Comparison of ENCODE assay signal across 18 cellular contexts in the genomic region with DNA sequence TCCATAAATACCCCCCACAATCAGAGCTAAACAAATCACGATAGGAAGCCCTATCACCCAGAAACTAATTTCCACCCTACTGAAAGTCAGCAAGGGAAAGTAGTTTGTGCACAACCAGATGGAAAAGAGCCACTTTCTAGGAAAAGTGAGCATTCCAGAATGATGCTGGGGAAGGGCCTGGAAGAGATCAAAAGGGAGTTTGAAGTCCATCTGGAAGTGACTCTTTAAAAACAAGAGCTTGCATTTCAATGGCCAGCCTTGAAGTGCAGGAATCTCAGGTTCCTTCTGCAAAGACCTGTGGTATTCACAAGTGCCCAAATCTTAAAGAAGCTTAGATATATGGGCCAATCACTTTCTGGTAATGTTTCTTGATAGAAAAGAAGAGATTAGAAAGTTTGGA.
DNase-seq lines count a peak whose midpoint lies in the region; ATAC-seq, FAIRE-seq and TF ChIP-seq lines count a peak whose summit lies in the region.
"Had no signal": no experiment of that assay in that cellular context is flagged by ENCODE, and none has a peak within 500 bp of the region (broad histone marks: within the 10 kb centered on the region; RNA-seq: fewer than 3 reads in every experiment).

No MANE protein-coding gene starts in this region.

- H3K27ac Mint-ChIP-seq in endodermal cell, result no peak overlapping the region
- H3K27ac Mint-ChIP-seq in activated naive CD4-positive, alpha-beta T cell treated with anti-CD3 and anti-CD28 coated beads for 36 hours, result no peak overlapping the region
- H3K27ac Mint-ChIP-seq: CD4-positive, CD25-positive, alpha-beta regulatory T cell had no signal

- TF ChIP-seq POLR2A in HepG2 (IDR thresholded peaks at IDR 0.05; ENCODE audit: insufficient read depth in 1 of 2, low read depth in 2 of 2, low read length in 2 of 2), result no peak
- no peak for TF ChIP-seq POLR2A in right lobe of liver (IDR thresholded peaks at IDR 0.05)

- FAIRE-seq in HepG2 (lab: Jason Lieb, UNC), result no peak
- FAIRE-seq: A204.1, GM12891 had no signal

- H3K9me3 ChIP-seq in HepG2 (ENCODE audit: low read length) (no peaks in the 10 kb centered on the region), right lobe of liver (no peaks in the 10 kb centered on the region), endodermal cell (ENCODE audit: control insufficient read depth, low read length) (no peaks in the 10 kb centered on the region)

- no peak overlapping the region for H3K4me3 Mint-ChIP-seq in endodermal cell
- no peak overlapping the region for H3K4me3 Mint-ChIP-seq in activated naive CD4-positive, alpha-beta T cell treated with anti-CD3 and anti-CD28 coated beads for 36 hours
- H3K4me3 Mint-ChIP-seq: CD4-positive, CD25-positive, alpha-beta regulatory T cell had no signal

- no peak overlapping the region for H2AFZ ChIP-seq in HepG2 (ENCODE audit: low read length)

- peaks cover 21% of the 10 kb centered on the region for H3K27me3 Mint-ChIP-seq in endodermal cell (ENCODE audit: insufficient read depth)
- no peaks in the 10 kb centered on the region for H3K27me3 Mint-ChIP-seq in activated naive CD4-positive, alpha-beta T cell treated with anti-CD3 and anti-CD28 coated beads for 36 hours (ENCODE audit: low read depth)

- intact Hi-C loops in HepG2 (cut with micrococcal nuclease; ENCODE audit: unreplicated experiment) (no loop called here), right lobe of liver (cut with DNase I) (no loop called here), posterior vena cava (cut with DNase I) (no loop called here)
- intact Hi-C loops in activated naive CD4-positive, alpha-beta T cell treated with anti-CD3 and anti-CD28 coated beads for 36 hours (cut with micrococcal nuclease), result no loop called here

- POLR2A ChIA-PET in HepG2 (lab: Yijun Ruan, JAX), result no interaction called here

- H4K20me1 ChIP-seq in HepG2 (ENCODE audit: insufficient read depth, low read length), result no peaks in the 10 kb centered on the region

- no peak overlapping the region for H3K4me3 ChIP-seq in HepG2 (replicated peaks in 1 of 3; ENCODE audit: insufficient read depth in 1 of 3, low read depth in 2 of 3, low read length in 3 of 3)
- no peak overlapping the region for H3K4me3 ChIP-seq in right lobe of liver
- no peak overlapping the region for H3K4me3 ChIP-seq in endodermal cell (ENCODE audit: low read length)

- no peak overlapping the region for H3K4me2 ChIP-seq in HepG2 (ENCODE audit: low read depth, low read length)

- no peaks in the 10 kb centered on the region for H3K79me2 ChIP-seq in HepG2 (ENCODE audit: insufficient read depth, low read length)

- BruUV-seq in HepG2 (replicated peaks; lab: Mats Ljungman, UMichigan), result no TSS peak

- CTCF ChIA-PET in HepG2 (lab: Yijun Ruan, JAX; ENCODE audit: low intra/inter-chr PET ratio, low total read pairs), result no interaction called here
- CTCF ChIA-PET in activated naive CD4-positive, alpha-beta T cell treated with anti-CD3 and anti-CD28 coated beads for 36 hours (lab: Charles Lee), result no interaction called here

- DNase-seq in HepG2 (ENCODE audit: low spot score), result no peak
- DNase-seq in right lobe of liver, result no peak
- peak; percentile 57 for DNase-seq in endodermal cell
- DNase-seq in iPS-NIHi11 (ENCODE audit: low spot score), result peak; percentile 20
- no peak for DNase-seq in activated naive CD4-positive, alpha-beta T cell treated with anti-CD3 and anti-CD28 coated beads for 36 hours
- DNase-seq in posterior vena cava (ENCODE audit: low spot score), result no peak
- DNase-seq in DMS79 treated with DMSO at 0.1 percent for 48 hours (lab: John Stamatoyannopoulos, UW), result no peak
- DNase-seq: CD4-positive, CD25-positive, alpha-beta regulatory T cell; DMS53; KG1; NCI-H1092; NCI-H1694 treated with DMSO at 0.1 percent for 48 hours; NCI-H748 treated with DMSO at 0.1 percent for 48 hours; SHP77 treated with DMSO at 0.1 percent for 48 hours had no signal

- H3K36me3 ChIP-seq in HepG2 (replicated peaks in 1 of 2; ENCODE audit: control insufficient read depth in 1 of 2, insufficient read depth in 2 of 2, low read length in 2 of 2) (no peaks in the 10 kb centered on the region), right lobe of liver (no peaks in the 10 kb centered on the region), endodermal cell (ENCODE audit: control insufficient read depth, insufficient read depth, low read length) (no peaks in the 10 kb centered on the region)

- H3K4me1 Mint-ChIP-seq in endodermal cell, result peaks cover 30% of the 10 kb centered on the region
- H3K4me1 Mint-ChIP-seq in activated naive CD4-positive, alpha-beta T cell treated with anti-CD3 and anti-CD28 coated beads for 36 hours (ENCODE audit: low read depth), result no peaks in the 10 kb centered on the region
- H3K4me1 Mint-ChIP-seq: CD4-positive, CD25-positive, alpha-beta regulatory T cell had no signal

- ATAC-seq in HepG2, result no peak
- ATAC-seq in right lobe of liver, result no peak
- no peak for ATAC-seq in GM19455 (IDR thresholded peaks at IDR 0.05; ENCODE audit: unreplicated experiment)
- ATAC-seq: Panc1 had no signal

- in situ Hi-C loops in HepG2 (cut with HindIII; ENCODE audit: extremely low pct_ligation_motif_present, low pct_unique_long_range_greater_than_20kb), result no loop called here

- H3K27ac ChIP-seq in HepG2 (ENCODE audit: extremely low read length, insufficient read depth, low read length) (no peak overlapping the region), right lobe of liver (no peak overlapping the region), endodermal cell (ENCODE audit: low read depth, low read length) (no peak overlapping the region)

- H3K9ac ChIP-seq in HepG2 (ENCODE audit: insufficient read depth, low read depth, low read length), result no peak overlapping the region
- no peak overlapping the region for H3K9ac ChIP-seq in endodermal cell (ENCODE audit: extremely low read depth, low read length, poor library complexity, severe bottlenecking)

- peaks cover 17% of the 10 kb centered on the region for H3K36me3 Mint-ChIP-seq in endodermal cell (ENCODE audit: low read depth)
- no peaks in the 10 kb centered on the region for H3K36me3 Mint-ChIP-seq in activated naive CD4-positive, alpha-beta T cell treated with anti-CD3 and anti-CD28 coated beads for 36 hours (ENCODE audit: low read depth)
- H3K36me3 Mint-ChIP-seq: CD4-positive, CD25-positive, alpha-beta regulatory T cell had no signal

- no peak for TF ChIP-seq RAD21 in HepG2 (CRISPR knock-in tag; IDR thresholded peaks at IDR 0.05)

- TF ChIP-seq EP300 in HepG2 (IDR thresholded peaks at IDR 0.05; ENCODE audit: low read depth in 2 of 2, low read length in 2 of 2) (no peak), HepG2 (CRISPR knock-in tag; IDR thresholded peaks at IDR 0.05; ENCODE audit: borderline replicate concordance) (no peak)

- H3K9me3 Mint-ChIP-seq in endodermal cell, result peaks cover 29% of the 10 kb centered on the region
- no peaks in the 10 kb centered on the region for H3K9me3 Mint-ChIP-seq in activated naive CD4-positive, alpha-beta T cell treated with anti-CD3 and anti-CD28 coated beads for 36 hours

- H3K27me3 ChIP-seq in HepG2 (ENCODE audit: control insufficient read depth in 1 of 2, insufficient read depth in 2 of 2, low read length in 2 of 2) (no peaks in the 10 kb centered on the region), right lobe of liver (no peaks in the 10 kb centered on the region), endodermal cell (ENCODE audit: control insufficient read depth, insufficient read depth, low read length, poor library complexity, severe bottlenecking) (no peaks in the 10 kb centered on the region)

- WGBS in HepG2 (ENCODE audit: low lambda C conversion rate), result 0% methylated on average over 1 of the region's 1 CpG
- WGBS in right lobe of liver (ENCODE audit: insufficient coverage, low coverage, low lambda C conversion rate, missing lambda C conversion rate), result 44% methylated on average over 1 of the region's 1 CpG
- 50% methylated on average over 1 of the region's 1 CpG; no CpG with 5 or more reads in 1 of the 2 experiments for WGBS in endodermal cell (ENCODE audit: insufficient coverage in 1 of 2, insufficient read length in 1 of 2), 2 experiments

- H3K4me1 ChIP-seq in HepG2 (ENCODE audit: insufficient read depth, low read length) (no peaks in the 10 kb centered on the region), right lobe of liver (no peaks in the 10 kb centered on the region), endodermal cell (ENCODE audit: control insufficient read depth, insufficient read depth, low read length) (no peaks in the 10 kb centered on the region)

- no peak for TF ChIP-seq CTCF in HepG2 (CRISPR knock-in tag; IDR thresholded peaks at IDR 0.05)
- no peak for TF ChIP-seq CTCF in right lobe of liver (IDR thresholded peaks at IDR 0.05)
- no peak for TF ChIP-seq CTCF in endodermal cell (conservative IDR thresholded peaks at IDR 0.05)

TF ChIP-seq in HepG2, 621 proteins besides CTCF, POLR2A, EP300 and RAD21:
- no peak for TF ChIP-seq TOPORS (CRISPR knock-in tag; IDR thresholded peaks at IDR 0.05)
- TF ChIP-seq BCL6 (CRISPR knock-in tag; IDR thresholded peaks at IDR 0.05), result peak; percentile 85

Comparison
In these comparisons a context has a peak if more than half of its experiments do, and no peak if none do; other contexts are left out.
1. DNase-seq: peak in endodermal cell (single experiment) and iPS-NIHi11 (single experiment); none in HepG2 (single experiment), right lobe of liver (0 of 3), activated naive CD4-positive, alpha-beta T cell treated with anti-CD3 and anti-CD28 coated beads for 36 hours (single experiment), posterior vena cava (single experiment) and DMS79 treated with DMSO at 0.1 percent for 48 hours (single experiment).